ENCODE assay signal across 13 cellular contexts in genomic region chr3:187456268-187456667, GRCh38.
A peak's percentile ranks its signal among the peaks of the same experiment; 100 is the strongest.
DNase-seq lines count a peak whose midpoint lies in the region; ATAC-seq and TF ChIP-seq lines count a peak whose summit lies in the region.
"Had no signal": no experiment of that assay in that cellular context is flagged by ENCODE, and none has a peak within 500 bp of the region (broad histone marks: within the 10 kb centered on the region; RNA-seq: fewer than 3 reads in every experiment).

No MANE protein-coding gene starts in this region.

- H3K4me3 Mint-ChIP-seq in activated naive CD4-positive, alpha-beta T cell treated with anti-CD3 and anti-CD28 coated beads for 36 hours = no peak overlapping the region
- H3K4me3 Mint-ChIP-seq in activated naive CD8-positive, alpha-beta T cell treated with anti-CD3 and anti-CD28 coated beads for 36 hours = no peak overlapping the region
- H3K4me3 Mint-ChIP-seq: IgD-negative memory B cell, natural killer cell had no signal

- H3K4me1 Mint-ChIP-seq in activated naive CD4-positive, alpha-beta T cell treated with anti-CD3 and anti-CD28 coated beads for 36 hours (ENCODE audit: low read depth) = no peaks in the 10 kb centered on the region
- H3K4me1 Mint-ChIP-seq in activated naive CD8-positive, alpha-beta T cell treated with anti-CD3 and anti-CD28 coated beads for 36 hours = no peaks in the 10 kb centered on the region
- H3K4me1 Mint-ChIP-seq: IgD-negative memory B cell, natural killer cell had no signal

- H3K27ac ChIP-seq in right cardiac atrium (ENCODE audit: low read length) = no peak overlapping the region

- TF ChIP-seq CTCF in cardiac fibroblast (IDR thresholded peaks at IDR 0.05; ENCODE audit: low read depth, low read length) = no peak

- intact Hi-C loops in right cardiac atrium (cut with DNase I) = no loop called here
- intact Hi-C loops in activated naive CD4-positive, alpha-beta T cell treated with anti-CD3 and anti-CD28 coated beads for 36 hours (cut with micrococcal nuclease) = no loop called here

- no peaks in the 10 kb centered on the region for H3K27me3 ChIP-seq in right cardiac atrium (ENCODE audit: control insufficient read depth, insufficient read depth)

- CTCF ChIA-PET in activated naive CD4-positive, alpha-beta T cell treated with anti-CD3 and anti-CD28 coated beads for 36 hours (lab: Charles Lee) = interaction anchor here (1.0 kb wide), 1 partner anchor 137 kb away, joined by 3 read pairs; no protein-coding TSS in a partner anchor

- no peak overlapping the region for H3K4me3 ChIP-seq in cardiac fibroblast (replicated peaks in 1 of 2; ENCODE audit: low read depth in 2 of 2, low read length in 2 of 2)
- no peak overlapping the region for H3K4me3 ChIP-seq in right cardiac atrium (ENCODE audit: low read length)

- 4% methylated on average over 1 of the region's 1 CpG for WGBS in right cardiac atrium

- H3K27ac Mint-ChIP-seq in activated naive CD4-positive, alpha-beta T cell treated with anti-CD3 and anti-CD28 coated beads for 36 hours = no peak overlapping the region
- no peak overlapping the region for H3K27ac Mint-ChIP-seq in activated naive CD8-positive, alpha-beta T cell treated with anti-CD3 and anti-CD28 coated beads for 36 hours
- H3K27ac Mint-ChIP-seq: activated naive CD4-positive, alpha-beta T cell treated with anti-CD3 and anti-CD28 coated beads, Interleukin-2, amount 50 U/mL, for 72 hours; IgD-negative memory B cell; natural killer cell had no signal

- no peaks in the 10 kb centered on the region for H3K36me3 Mint-ChIP-seq in activated naive CD4-positive, alpha-beta T cell treated with anti-CD3 and anti-CD28 coated beads for 36 hours (ENCODE audit: low read depth)
- no peaks in the 10 kb centered on the region for H3K36me3 Mint-ChIP-seq in activated naive CD8-positive, alpha-beta T cell treated with anti-CD3 and anti-CD28 coated beads for 36 hours
- H3K36me3 Mint-ChIP-seq: activated naive CD4-positive, alpha-beta T cell treated with anti-CD3 and anti-CD28 coated beads, Interleukin-2, amount 50 U/mL, for 72 hours; IgD-negative memory B cell; natural killer cell had no signal

- H3K9me3 Mint-ChIP-seq in activated naive CD4-positive, alpha-beta T cell treated with anti-CD3 and anti-CD28 coated beads for 36 hours = no peaks in the 10 kb centered on the region
- peaks cover 2% of the 10 kb centered on the region for H3K9me3 Mint-ChIP-seq in activated naive CD8-positive, alpha-beta T cell treated with anti-CD3 and anti-CD28 coated beads for 36 hours
- H3K9me3 Mint-ChIP-seq: activated naive CD4-positive, alpha-beta T cell treated with anti-CD3 and anti-CD28 coated beads, Interleukin-2, amount 50 U/mL, for 72 hours; natural killer cell had no signal

- H3K9me3 ChIP-seq in right cardiac atrium (ENCODE audit: control insufficient read depth, low read length) = no peaks in the 10 kb centered on the region

- no peaks in the 10 kb centered on the region for H3K4me1 ChIP-seq in right cardiac atrium (ENCODE audit: control insufficient read depth, insufficient read depth, low read length)

- DNase-seq in M059J (ENCODE audit: low read depth) (peak; percentile 18), cardiac fibroblast (ENCODE audit: low read depth in 2 of 2) (peak; percentile 19 to 60), right cardiac atrium (peak; percentile 67 to 90 (median 80)), stromal cell of bone marrow (ENCODE audit: low read depth) (peak; percentile 33), 8988T (no peak)
- DNase-seq in activated naive CD4-positive, alpha-beta T cell treated with anti-CD3 and anti-CD28 coated beads for 36 hours = no peak
- no peak for DNase-seq in activated naive CD8-positive, alpha-beta T cell treated with anti-CD3 and anti-CD28 coated beads for 36 hours
- DNase-seq: natural killer cell, PC-3, T-helper 9 cell had no signal

- ATAC-seq in right cardiac atrium = peak; percentile 54 to 72
- no peak for ATAC-seq in HG03457 (IDR thresholded peaks at IDR 0.05; ENCODE audit: unreplicated experiment)
- ATAC-seq: activated naive CD4-positive, alpha-beta T cell treated with anti-CD3 and anti-CD28 coated beads, Interleukin-2, amount 50 U/mL, for 72 hours; natural killer cell; PC-3 had no signal

- H3K27me3 Mint-ChIP-seq in activated naive CD4-positive, alpha-beta T cell treated with anti-CD3 and anti-CD28 coated beads for 36 hours (ENCODE audit: low read depth) = peaks cover 6% of the 10 kb centered on the region
- H3K27me3 Mint-ChIP-seq in activated naive CD8-positive, alpha-beta T cell treated with anti-CD3 and anti-CD28 coated beads for 36 hours = peaks cover 8% of the 10 kb centered on the region

Comparison
In these comparisons a context has a peak if more than half of its experiments do, and no peak if none do; other contexts are left out.
1. DNase-seq: peak in M059J (single experiment), cardiac fibroblast (2 of 2), right cardiac atrium (3 of 3) and stromal cell of bone marrow (single experiment); none in activated naive CD4-positive, alpha-beta T cell treated with anti-CD3 and anti-CD28 coated beads for 36 hours (single experiment), 8988T (single experiment) and activated naive CD8-positive, alpha-beta T cell treated with anti-CD3 and anti-CD28 coated beads for 36 hours (single experiment).